8 cellular contexts compared by ENCODE assay signal in the genomic region with DNA sequence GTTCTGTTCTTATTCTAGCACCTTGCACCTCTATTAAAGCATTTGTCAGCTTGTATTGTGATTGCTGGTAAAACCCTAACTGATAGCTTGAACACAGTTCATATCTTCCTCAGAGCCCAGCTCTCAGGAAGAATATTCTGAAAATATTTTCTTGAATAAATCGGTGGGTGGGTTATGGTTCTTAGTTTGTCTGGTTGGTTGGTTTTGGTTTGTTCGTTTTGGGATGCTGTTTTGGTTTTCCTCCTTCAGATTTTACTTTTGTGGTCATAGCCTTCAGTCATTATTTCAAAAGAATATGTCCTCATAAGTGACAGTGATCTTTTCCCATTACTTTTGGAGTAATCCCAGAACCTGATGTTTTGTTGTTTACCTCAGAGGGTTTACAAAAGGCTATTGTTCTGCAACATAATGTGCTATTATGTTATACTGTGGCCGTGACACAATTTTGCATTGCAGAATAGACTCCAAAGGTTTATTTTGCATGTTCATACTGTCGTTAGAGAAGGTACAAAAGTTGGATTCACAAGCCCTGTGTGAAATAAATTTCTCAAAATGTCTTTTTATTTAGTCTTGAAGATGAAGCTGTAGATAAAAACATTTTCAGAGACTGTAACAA. TPM values are rescaled to one million over a fixed set of nuclear protein-coding genes. Genes with fewer than 3 reads are reported as not detected.
DNase-seq lines count a peak whose midpoint lies in the region; ATAC-seq and TF ChIP-seq lines count a peak whose summit lies in the region.

No MANE protein-coding gene starts in this region.

- TF ChIP-seq CTCF in activated CD8-positive, alpha-beta T cell treated with anti-CD3 and anti-CD28 coated beads for 36 hours (IDR thresholded peaks at IDR 0.05) = no peak

- H3K4me3 ChIP-seq in iPS-18a (ENCODE audit: low read length) = no peak overlapping the region

- H3K27me3 Mint-ChIP-seq in activated CD4-positive, alpha-beta T cell treated with anti-CD3 and anti-CD28 coated beads, Interleukin-2, amount 10 ng/mL, durations not matched to agents 24 days and 14 days = no peaks in the 10 kb centered on the region
- no peaks in the 10 kb centered on the region for H3K27me3 Mint-ChIP-seq in activated CD8-positive, alpha-beta T cell treated with anti-CD3 and anti-CD28 coated beads for 36 hours

- H3K4me1 Mint-ChIP-seq in activated CD4-positive, alpha-beta T cell treated with anti-CD3 and anti-CD28 coated beads, Interleukin-2, amount 10 ng/mL, durations not matched to agents 24 days and 14 days = peaks cover 42% of the 10 kb centered on the region
- peaks cover 23% of the 10 kb centered on the region for H3K4me1 Mint-ChIP-seq in activated CD8-positive, alpha-beta T cell treated with anti-CD3 and anti-CD28 coated beads for 36 hours (ENCODE audit: low read depth)

- ATAC-seq in activated CD8-positive, alpha-beta T cell treated with anti-CD3 and anti-CD28 coated beads for 36 hours = no peak
- ATAC-seq in HG03469 (IDR thresholded peaks at IDR 0.05; ENCODE audit: unreplicated experiment) = no peak

- no peaks in the 10 kb centered on the region for H3K36me3 ChIP-seq in iPS-18a (ENCODE audit: control insufficient read depth, low read depth, low read length)

- H3K9me3 ChIP-seq in iPS-18a (ENCODE audit: control insufficient read depth, low read depth, low read length) = no peaks in the 10 kb centered on the region

- CTCF ChIA-PET in activated CD8-positive, alpha-beta T cell treated with anti-CD3 and anti-CD28 coated beads for 36 hours (lab: Charles Lee) = interaction anchor here (1.4 kb wide), 1 partner anchor 84 kb away, joined by 3 read pairs; no protein-coding TSS in a partner anchor

- peaks cover 12% of the 10 kb centered on the region for H3K4me1 ChIP-seq in iPS-18a (ENCODE audit: control insufficient read depth, low read depth, low read length)

- H3K36me3 Mint-ChIP-seq in activated CD4-positive, alpha-beta T cell treated with anti-CD3 and anti-CD28 coated beads, Interleukin-2, amount 10 ng/mL, durations not matched to agents 24 days and 14 days (ENCODE audit: low read depth) = peaks cover 19% of the 10 kb centered on the region
- H3K36me3 Mint-ChIP-seq in activated CD8-positive, alpha-beta T cell treated with anti-CD3 and anti-CD28 coated beads for 36 hours (ENCODE audit: low read depth) = peaks cover 5% of the 10 kb centered on the region

- POLR2A ChIA-PET in activated CD8-positive, alpha-beta T cell treated with anti-CD3 and anti-CD28 coated beads for 36 hours (lab: Charles Lee) = interaction anchor here (0.6 to 1.2 kb wide), 2 partner anchors 36 to 215 kb away, joined by 3 to 4 read pairs; a partner anchor contains a TSS

- no peaks in the 10 kb centered on the region for H3K9me3 Mint-ChIP-seq in activated CD4-positive, alpha-beta T cell treated with anti-CD3 and anti-CD28 coated beads, Interleukin-2, amount 10 ng/mL, durations not matched to agents 24 days and 14 days
- H3K9me3 Mint-ChIP-seq in activated CD8-positive, alpha-beta T cell treated with anti-CD3 and anti-CD28 coated beads for 36 hours = no peaks in the 10 kb centered on the region

- peak overlapping the region; percentile 73 for H3K27ac Mint-ChIP-seq in activated CD4-positive, alpha-beta T cell treated with anti-CD3 and anti-CD28 coated beads, Interleukin-2, amount 10 ng/mL, durations not matched to agents 24 days and 14 days
- H3K27ac Mint-ChIP-seq in activated CD8-positive, alpha-beta T cell treated with anti-CD3 and anti-CD28 coated beads for 36 hours = peak overlapping the region; percentile 99

- intact Hi-C loops in activated CD4-positive, alpha-beta T cell treated with anti-CD3 and anti-CD28 coated beads, Interleukin-2, amount 10 ng/mL, durations not matched to agents 24 days and 14 days (cut with micrococcal nuclease) = loop anchor here (5.0 to 10.0 kb wide), 2 partner anchors 196 to 649 kb away; a partner anchor contains a TSS
- intact Hi-C loops in activated CD8-positive, alpha-beta T cell treated with anti-CD3 and anti-CD28 coated beads for 36 hours (cut with micrococcal nuclease) = no loop called here

- no peak for DNase-seq in activated CD4-positive, alpha-beta T cell treated with anti-CD3 and anti-CD28 coated beads, Interleukin-2, amount 10 ng/mL, durations not matched to agents 24 days and 14 days
- DNase-seq in activated CD4-positive, alpha-beta T cell treated with anti-CD3 and anti-CD28 coated beads, Interleukin-2, amount 50 U/mL, for 1 hour = no peak
- no peak for DNase-seq in activated CD8-positive, alpha-beta T cell treated with anti-CD3 and anti-CD28 coated beads for 36 hours
- peak; percentile 88 for DNase-seq in superior temporal gyrus (ENCODE audit: extremely low spot score)
- DNase-seq in stimulated activated naive CD4-positive, alpha-beta T cell (lab: John Stamatoyannopoulos, UW) = no peak
- no peak for DNase-seq in NCI-H2196 (lab: John Stamatoyannopoulos, UW; ENCODE audit: unreplicated experiment)

- no peaks in the 10 kb centered on the region for H3K27me3 ChIP-seq in iPS-18a (ENCODE audit: control insufficient read depth, insufficient read depth, low read length)

- peak overlapping the region; percentile 95 for H3K4me3 Mint-ChIP-seq in activated CD4-positive, alpha-beta T cell treated with anti-CD3 and anti-CD28 coated beads, Interleukin-2, amount 10 ng/mL, durations not matched to agents 24 days and 14 days
- H3K4me3 Mint-ChIP-seq in activated CD8-positive, alpha-beta T cell treated with anti-CD3 and anti-CD28 coated beads for 36 hours = peak overlapping the region; percentile 92

- H3K27ac ChIP-seq in iPS-18a (ENCODE audit: low read length) = no peak overlapping the region

- peak overlapping the region; percentile 12 for H3K9ac ChIP-seq in iPS-18a (ENCODE audit: low read length)

RNA-seq across cellular contexts. Expression of a gene that starts 2.7 kb away (rescaled TPM):
- total RNA-seq in activated CD4-positive, alpha-beta T cell treated with anti-CD3 and anti-CD28 coated beads, Interleukin-2, amount 10 ng/mL, durations not matched to agents 24 days and 14 days = 37.1 and 39.1 TPM in 2 replicates
- total RNA-seq in activated CD8-positive, alpha-beta T cell treated with anti-CD3 and anti-CD28 coated beads for 36 hours = 10 to 100 TPM; 23.6 to 24.7 TPM

RNA-seq across cellular contexts. Expression of a gene that starts 2.9 kb away (rescaled TPM):
- total RNA-seq in activated CD4-positive, alpha-beta T cell treated with anti-CD3 and anti-CD28 coated beads, Interleukin-2, amount 10 ng/mL, durations not matched to agents 24 days and 14 days = 15.0 and 17.6 TPM in 2 replicates
- 10 to 100 TPM; 18.0 to 22.2 TPM for total RNA-seq in activated CD8-positive, alpha-beta T cell treated with anti-CD3 and anti-CD28 coated beads for 36 hours
